8 cellular contexts compared by ENCODE assay signal in genomic region chr3:188153949-188154757, GRCh38. TPM values are rescaled to one million over a fixed set of nuclear protein-coding genes. Genes with fewer than 3 reads are reported as not detected.
DNase-seq lines count a peak whose midpoint lies in the region; ATAC-seq, FAIRE-seq and TF ChIP-seq lines count a peak whose summit lies in the region.

Gene LPP (plus strand): TSS chr3:188154157. CDS start chr3:188406121, 251,964 bp downstream.

- DNase-seq in AML-193 (lab: John Stamatoyannopoulos, UW): peak; percentile 91 to 92
- peak; percentile 75 for DNase-seq in RCC 7860 (ENCODE audit: low spot score)
- DNase-seq in activated T-helper 2 cell treated with anti-CD3 and anti-CD28 coated beads, Interferon-gamma antibody, Interleukin-2, Interleukin-4, amounts not matched to agents 10 μg/mL and 5 μg/mL and 100 μg/mL, durations not matched to agents 14 hours and 24 hours and 36 hours (ENCODE audit: low spot score): peak; percentile 87
- DNase-seq in fibroblast of pulmonary artery (ENCODE audit: low read depth): peak; percentile 80
- peak; percentile 81 for DNase-seq in nephron progenitor cell
- peak; percentile 84 for DNase-seq in stimulated activated naive CD8-positive, alpha-beta T cell treated with anti-CD3 and anti-CD28 coated beads, Interleukin-15, Interleukin-2, amounts not matched to agents 100 U/mL and 50 U/mL, for 24 hours

- H3K4me3 Mint-ChIP-seq in activated T-helper 2 cell treated with anti-CD3 and anti-CD28 coated beads, Interferon-gamma antibody, Interleukin-2, Interleukin-4, amounts not matched to agents 10 μg/mL and 5 μg/mL and 100 μg/mL, durations not matched to agents 14 hours and 24 hours and 36 hours (ENCODE audit: low read depth): peak within 1 kb of the TSS; percentile 91
- peak within 1 kb of the TSS; percentile 99 for H3K4me3 Mint-ChIP-seq in nephron progenitor cell

- intact Hi-C loops in activated T-helper 2 cell treated with anti-CD3 and anti-CD28 coated beads, Interferon-gamma antibody, Interleukin-2, Interleukin-4, amounts not matched to agents 10 μg/mL and 5 μg/mL and 100 μg/mL, durations not matched to agents 14 hours and 24 hours and 36 hours (cut with micrococcal nuclease): loop anchor here (1.0 to 10.0 kb wide), 8 partner anchors 93 to 801 kb away; no protein-coding TSS in a partner anchor

- ATAC-seq in GM19023 (IDR thresholded peaks at IDR 0.05; ENCODE audit: unreplicated experiment) (peak; percentile 80), HG03280 (IDR thresholded peaks at IDR 0.05; ENCODE audit: unreplicated experiment) (peak; percentile 87)
- peak; percentile 87 for ATAC-seq in stimulated activated naive CD8-positive, alpha-beta T cell treated with anti-CD3 and anti-CD28 coated beads, Interleukin-15, Interleukin-2, amounts not matched to agents 100 U/mL and 50 U/mL, for 24 hours

- H3K27me3 Mint-ChIP-seq in activated T-helper 2 cell treated with anti-CD3 and anti-CD28 coated beads, Interferon-gamma antibody, Interleukin-2, Interleukin-4, amounts not matched to agents 10 μg/mL and 5 μg/mL and 100 μg/mL, durations not matched to agents 14 hours and 24 hours and 36 hours (ENCODE audit: low read depth): no peaks in the 10 kb centered on the region
- H3K27me3 Mint-ChIP-seq in nephron progenitor cell (ENCODE audit: low read depth, poor library complexity): no peaks in the 10 kb centered on the region

- FAIRE-seq in RCC 7860 (lab: Jason Lieb, UNC): no peak

- peak within 1 kb of the TSS; percentile 93 for H3K27ac Mint-ChIP-seq in activated T-helper 2 cell treated with anti-CD3 and anti-CD28 coated beads, Interferon-gamma antibody, Interleukin-2, Interleukin-4, amounts not matched to agents 10 μg/mL and 5 μg/mL and 100 μg/mL, durations not matched to agents 14 hours and 24 hours and 36 hours
- peak within 1 kb of the TSS; percentile 95 for H3K27ac Mint-ChIP-seq in nephron progenitor cell

- TF ChIP-seq CTCF in fibroblast of pulmonary artery (IDR thresholded peaks at IDR 0.05; ENCODE audit: low read length, missing control alignments) (no peak), nephron progenitor cell (IDR thresholded peaks at IDR 0.05) (no peak)

- peaks cover 63% of the 10 kb centered on the region for H3K4me1 Mint-ChIP-seq in activated T-helper 2 cell treated with anti-CD3 and anti-CD28 coated beads, Interferon-gamma antibody, Interleukin-2, Interleukin-4, amounts not matched to agents 10 μg/mL and 5 μg/mL and 100 μg/mL, durations not matched to agents 14 hours and 24 hours and 36 hours (ENCODE audit: low read depth)
- peaks cover 62% of the 10 kb centered on the region for H3K4me1 Mint-ChIP-seq in nephron progenitor cell

- H3K36me3 Mint-ChIP-seq in activated T-helper 2 cell treated with anti-CD3 and anti-CD28 coated beads, Interferon-gamma antibody, Interleukin-2, Interleukin-4, amounts not matched to agents 10 μg/mL and 5 μg/mL and 100 μg/mL, durations not matched to agents 14 hours and 24 hours and 36 hours (ENCODE audit: low read depth): peaks cover 22% of the 10 kb centered on the region
- H3K36me3 Mint-ChIP-seq in nephron progenitor cell (ENCODE audit: low read depth): no peaks in the 10 kb centered on the region

- H3K4me3 ChIP-seq in fibroblast of pulmonary artery (replicated peaks; ENCODE audit: low read depth, low read length): peak within 1 kb of the TSS; percentile 85

- peaks cover under 1% of the 10 kb centered on the region for H3K9me3 Mint-ChIP-seq in activated T-helper 2 cell treated with anti-CD3 and anti-CD28 coated beads, Interferon-gamma antibody, Interleukin-2, Interleukin-4, amounts not matched to agents 10 μg/mL and 5 μg/mL and 100 μg/mL, durations not matched to agents 14 hours and 24 hours and 36 hours
- H3K9me3 Mint-ChIP-seq in nephron progenitor cell: no peaks in the 10 kb centered on the region

RNA-seq across cellular contexts. Expression of gene LPP, which starts in this region (rescaled TPM):
- 54.5 and 59.0 TPM in 2 replicates for total RNA-seq in activated T-helper 2 cell treated with anti-CD3 and anti-CD28 coated beads, Interferon-gamma antibody, Interleukin-2, Interleukin-4, amounts not matched to agents 10 μg/mL and 5 μg/mL and 100 μg/mL, durations not matched to agents 14 hours and 24 hours and 36 hours

Comparison
In these comparisons a context has a peak if more than half of its experiments do, and no peak if none do; other contexts are left out.
1. Peak in every context shown above with its lines: DNase-seq, ATAC-seq and H3K4me3 ChIP-seq.